In genomic region chr22:32574397-32574796, GRCh38 we compare ENCODE assay signal across 15 cellular contexts.
DNase-seq lines count a peak whose midpoint lies in the region; ATAC-seq and TF ChIP-seq lines count a peak whose summit lies in the region.
"Had no signal": no experiment of that assay in that cellular context is flagged by ENCODE, and none has a peak within 500 bp of the region (broad histone marks: within the 10 kb centered on the region; RNA-seq: fewer than 3 reads in every experiment).

No MANE protein-coding gene starts in this region.

- no peak overlapping the region for H2BK20ac ChIP-seq in IMR-90 (ENCODE audit: low read depth, low read length)

- no peaks in the 10 kb centered on the region; the same call in 1 of the 2 replicates for H3K9me1 ChIP-seq in IMR-90 (ENCODE audit: insufficient read depth, low read length)

- no peak overlapping the region for H3K4me3 ChIP-seq in IMR-90 (ENCODE audit: insufficient read depth, low read depth, low read length)
- H3K4me3 ChIP-seq in breast epithelium, result no peak overlapping the region
- H3K4me3 ChIP-seq in neural progenitor cell, result no peak overlapping the region
- H3K4me3 ChIP-seq in A673 (ENCODE audit: low read depth, low read length, poor library complexity, severe bottlenecking), result no peak overlapping the region
- H3K4me3 ChIP-seq in thyroid gland (replicated peaks in 1 of 3), result no peak overlapping the region
- H3K4me3 ChIP-seq: ascending aorta, sigmoid colon, thoracic aorta had no signal

- peak overlapping the region; percentile 4; the same call in 1 of the 2 replicates for H2AK5ac ChIP-seq in IMR-90 (ENCODE audit: low read depth, low read length)

- peak overlapping the region; percentile 79 for H3K27ac Mint-ChIP-seq in neural progenitor cell

- POLR2A ChIA-PET in IMR-90 (lab: Charles Lee; ENCODE audit: unreplicated experiment), result no interaction called here
- POLR2A ChIA-PET in A673 (lab: Charles Lee; ENCODE audit: low non-redundant PET), result no interaction called here

- 100% methylated on average over 4 of the region's 6 CpGs; no CpG with 5 or more reads in 1 of the 2 experiments for WGBS in IMR-90 (ENCODE audit: extremely low coverage in 2 of 2, insufficient read length in 1 of 2), 2 experiments
- WGBS in thyroid gland, 2 donors, result 94 to 96% methylated on average over 6 of the region's 6 CpGs

- CTCF ChIA-PET in IMR-90 (lab: Yijun Ruan, JAX) (no interaction called here), A673 (lab: Charles Lee) (interaction anchor here (0.7 kb wide), 1 partner anchor 389 kb away, joined by 3 read pairs; no protein-coding TSS in a partner anchor)

- dilution Hi-C loops in IMR-90 (cut with HindIII; ENCODE audit: low sequenced_read_pairs, unreplicated experiment), result no loop called here

- TF ChIP-seq CTCF in IMR-90 (conservative IDR thresholded peaks at IDR 0.05; ENCODE audit: low read depth, low read length) (no peak), breast epithelium (IDR thresholded peaks at IDR 0.05) (no peak), neural progenitor cell (IDR thresholded peaks at IDR 0.05) (no peak), A673 (conservative IDR thresholded peaks at IDR 0.05; ENCODE audit: low read depth, low read length) (no peak), thyroid gland (IDR thresholded peaks at IDR 0.05) (no peak)

- H2BK15ac ChIP-seq in IMR-90 (ENCODE audit: low read depth, low read length), result no peak overlapping the region

- H4K5ac ChIP-seq in IMR-90 (ENCODE audit: low read depth, low read length), result no peak overlapping the region; the same call in 1 of the 2 replicates

- H3K4me1 ChIP-seq in IMR-90 (ENCODE audit: control insufficient read depth, insufficient read depth, low read length) (peaks cover 5% of the 10 kb centered on the region; the same call in 1 of the 2 replicates), breast epithelium (peaks cover 0 to 6% of the 10 kb centered on the region in 2 donors), neural progenitor cell (peaks cover 20% of the 10 kb centered on the region), A673 (ENCODE audit: insufficient read depth, low read length, poor library complexity, severe bottlenecking) (no peaks in the 10 kb centered on the region), thyroid gland (peaks cover 5 to 10% of the 10 kb centered on the region in 2 donors)
- H3K4me1 ChIP-seq: ascending aorta, sigmoid colon had no signal

- H3K4ac ChIP-seq in IMR-90 (ENCODE audit: low read depth, low read length), result no peak overlapping the region

- H3K27ac ChIP-seq in IMR-90 (ENCODE audit: insufficient read depth, low read length) (no peak overlapping the region), breast epithelium (peak overlapping the region; percentile 58 to 78), neural progenitor cell (no peak overlapping the region), A673 (ENCODE audit: low read depth, low read length, poor library complexity, severe bottlenecking) (no peak overlapping the region), thyroid gland (peak overlapping the region in 1 of 3 donors; percentile 28)
- H3K27ac ChIP-seq: ascending aorta, epithelial cell of prostate, sigmoid colon, thoracic aorta had no signal

- H2AFZ ChIP-seq in IMR-90 (replicated peaks; ENCODE audit: low read length, poor library complexity), result no peak overlapping the region
- no peak overlapping the region for H2AFZ ChIP-seq in neural progenitor cell (replicated peaks)

- no peaks in the 10 kb centered on the region for H3K36me3 ChIP-seq in IMR-90 (ENCODE audit: control insufficient read depth, insufficient read depth, low read length)
- no peaks in the 10 kb centered on the region for H3K36me3 ChIP-seq in breast epithelium
- H3K36me3 ChIP-seq in neural progenitor cell, result no peaks in the 10 kb centered on the region
- H3K36me3 ChIP-seq in A673 (ENCODE audit: insufficient read depth, low read length, poor library complexity, severe bottlenecking), result no peaks in the 10 kb centered on the region
- H3K36me3 ChIP-seq in thyroid gland, result no peaks in the 10 kb centered on the region
- H3K36me3 ChIP-seq: ascending aorta, sigmoid colon, thoracic aorta had no signal

- no peak overlapping the region for H4K8ac ChIP-seq in IMR-90 (ENCODE audit: low read depth in 2 of 2, low read length in 2 of 2)

- H3K27me3 ChIP-seq in IMR-90 (ENCODE audit: control insufficient read depth, insufficient read depth, low read length) (peaks cover 47% of the 10 kb centered on the region), breast epithelium (no peaks in the 10 kb centered on the region), neural progenitor cell (peaks cover 52% of the 10 kb centered on the region), A673 (replicated peaks; ENCODE audit: insufficient read depth, low read depth, low read length, poor library complexity) (peaks cover 34% of the 10 kb centered on the region), thyroid gland (no peaks in the 10 kb centered on the region)
- H3K27me3 ChIP-seq: ascending aorta, sigmoid colon had no signal

- H3K18ac ChIP-seq in IMR-90 (ENCODE audit: low read depth, low read length), result no peak overlapping the region; the same call in 1 of the 2 replicates

- DNase-seq in IMR-90 (no peak), OCI-M1 (lab: John Stamatoyannopoulos, UW) (peak; percentile 94), breast epithelium (ENCODE audit: low spot score in 2 of 2) (peak in 1 of 2 donors; percentile 44), neural progenitor cell (ENCODE audit: low spot score) (no peak), A673 (ENCODE audit: low spot score) (no peak), glomerular visceral epithelial cell (ENCODE audit: extremely low spot score) (no peak), thyroid gland (no peak)
- DNase-seq: activated CD4-positive, alpha-beta T cell treated with anti-CD3 and anti-CD28 coated beads, Interleukin-2, amount 50 U/mL, for 1 hour; C1 segment of cervical spinal cord; mesenchymal stem cell; NCI-H748 treated with DMSO at 0.1 percent for 48 hours; sigmoid colon had no signal

- in situ Hi-C loops in IMR-90 (cut with MboI; ENCODE audit: low sequenced_read_pairs), result no loop called here

- no peak overlapping the region for H3K4me3 Mint-ChIP-seq in neural progenitor cell

- H3K14ac ChIP-seq in IMR-90 (replicated peaks; ENCODE audit: low read depth, low read length), result no peak overlapping the region

- H2BK120ac ChIP-seq in IMR-90 (ENCODE audit: low read depth, low read length), result no peak overlapping the region

- H2AK9ac ChIP-seq in IMR-90 (replicated peaks; ENCODE audit: low read depth, low read length, poor library complexity), result no peak overlapping the region

- H3K36me3 Mint-ChIP-seq in neural progenitor cell, result no peaks in the 10 kb centered on the region

- no peaks in the 10 kb centered on the region for H3F3A ChIP-seq in neural progenitor cell (ENCODE audit: low read depth)

- intact Hi-C loops in IMR-90 (cut with micrococcal nuclease), result no loop called here
- intact Hi-C loops in breast epithelium (cut with DNase I; ENCODE audit: low total_unique reads), result no loop called here
- intact Hi-C loops in A673 (cut with micrococcal nuclease; ENCODE audit: unreplicated experiment), result no loop called here
- intact Hi-C loops in thyroid gland (cut with DNase I), result no loop called here

- no peaks in the 10 kb centered on the region for H3K9me3 ChIP-seq in IMR-90 (ENCODE audit: control insufficient read depth, insufficient read depth, low read length)
- H3K9me3 ChIP-seq in breast epithelium, result no peaks in the 10 kb centered on the region
- no peaks in the 10 kb centered on the region for H3K9me3 ChIP-seq in neural progenitor cell (ENCODE audit: low read depth)
- H3K9me3 ChIP-seq in A673 (ENCODE audit: low read depth, low read length, poor library complexity, severe bottlenecking), result no peaks in the 10 kb centered on the region
- no peaks in the 10 kb centered on the region for H3K9me3 ChIP-seq in thyroid gland
- H3K9me3 ChIP-seq: ascending aorta, sigmoid colon, thoracic aorta had no signal

- H3K4me2 ChIP-seq in IMR-90 (ENCODE audit: low read depth, low read length) (no peak overlapping the region), neural progenitor cell (peak overlapping the region; percentile 11)

- no peak overlapping the region for H3K23ac ChIP-seq in IMR-90 (ENCODE audit: low read depth, low read length)

- peaks cover 19% of the 10 kb centered on the region for H3K4me1 Mint-ChIP-seq in neural progenitor cell

- no peak overlapping the region for H4K91ac ChIP-seq in IMR-90 (ENCODE audit: insufficient read depth, low read depth, low read length)

- H3K79me1 ChIP-seq in IMR-90 (ENCODE audit: low read depth in 1 of 2, low read length in 2 of 2), result no peaks in the 10 kb centered on the region

- BruUV-seq in IMR-90 (replicated peaks; lab: Mats Ljungman, UMichigan) (no TSS peak), A673 (replicated peaks; lab: Mats Ljungman, UMichigan) (no TSS peak)

- H3K27me3 Mint-ChIP-seq in neural progenitor cell (ENCODE audit: insufficient read depth, low read depth), result peaks cover 10% of the 10 kb centered on the region

- no peak for ATAC-seq in IMR-90 (ENCODE audit: low read depth)

- H4K20me1 ChIP-seq in IMR-90 (ENCODE audit: insufficient read depth, low read length) (no peaks in the 10 kb centered on the region), neural progenitor cell (ENCODE audit: low read depth) (no peaks in the 10 kb centered on the region)

- H3K9ac ChIP-seq in IMR-90 (ENCODE audit: low read depth, low read length) (no peak overlapping the region), neural progenitor cell (no peak overlapping the region)

- no peak overlapping the region for H2BK5ac ChIP-seq in IMR-90 (ENCODE audit: low read depth, low read length, poor library complexity, severe bottlenecking)

- H3K9me3 Mint-ChIP-seq in neural progenitor cell, result no peaks in the 10 kb centered on the region

- H3K56ac ChIP-seq in IMR-90 (ENCODE audit: extremely low read depth, insufficient read depth, low read length), result no peak overlapping the region

- TF ChIP-seq POLR2A in IMR-90 (IDR thresholded peaks at IDR 0.05; ENCODE audit: low read depth, low read length) (no peak), breast epithelium (IDR thresholded peaks at IDR 0.05) (no peak), thyroid gland (IDR thresholded peaks at IDR 0.05) (no peak)

- H3K79me2 ChIP-seq in neural progenitor cell (ENCODE audit: low read depth), result no peaks in the 10 kb centered on the region

- TF ChIP-seq RAD21 in IMR-90 (IDR thresholded peaks at IDR 0.05; ENCODE audit: low read length), result no peak

TF ChIP-seq in IMR-90, 13 proteins besides CTCF, POLR2A, EP300 and RAD21 (continues in another document):
- TF ChIP-seq RFX5 (IDR thresholded peaks at IDR 0.05; ENCODE audit: low read depth, low read length), result no peak
- no peak for TF ChIP-seq USF2 (IDR thresholded peaks at IDR 0.05; ENCODE audit: low read depth, low read length)

Comparison
In these comparisons a context has a peak if more than half of its experiments do, and no peak if none do; other contexts are left out.
1. H3K27ac ChIP-seq: peak in breast epithelium (2 of 2); none in IMR-90 (single experiment), neural progenitor cell (single experiment) and A673 (single experiment).